In the genomic region with DNA sequence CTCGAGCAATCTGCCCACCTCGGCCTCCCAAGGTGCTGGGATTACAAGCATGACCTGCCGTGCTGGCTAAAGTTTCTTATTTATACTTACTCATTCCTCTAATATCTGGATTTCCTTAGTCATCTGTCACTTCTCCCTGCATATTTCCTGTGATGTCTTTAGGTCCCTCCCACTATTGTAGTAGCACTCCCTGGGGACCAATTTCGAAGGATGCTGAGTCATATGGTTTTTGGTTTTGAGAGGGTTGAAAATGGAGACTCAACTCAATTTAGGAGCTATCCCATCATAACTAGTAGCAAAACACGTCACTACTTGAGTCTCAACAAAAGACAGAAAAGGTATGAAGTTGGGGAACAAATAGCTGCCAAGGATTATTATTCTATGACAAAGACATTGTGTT, we compare ENCODE assay signal across 11 cellular contexts. TPM values are rescaled to one million over a fixed set of nuclear protein-coding genes. Genes with fewer than 3 reads are reported as not detected.
A peak's percentile ranks its signal among the peaks of the same experiment; 100 is the strongest.
DNase-seq lines count a peak whose midpoint lies in the region; ATAC-seq and TF ChIP-seq lines count a peak whose summit lies in the region.
"Had no signal": no experiment of that assay in that cellular context is flagged by ENCODE, and none has a peak within 500 bp of the region (broad histone marks: within the 10 kb centered on the region; RNA-seq: fewer than 3 reads in every experiment).

No MANE protein-coding gene starts in this region.

- H3K9ac ChIP-seq in GM23248, result no peak overlapping the region
- H3K9ac ChIP-seq in fibroblast of lung (ENCODE audit: insufficient read depth, low read length), result no peak overlapping the region

- no peaks in the 10 kb centered on the region for H3K9me2 ChIP-seq in GM23248 (ENCODE audit: insufficient read depth)

- H3F3A ChIP-seq in GM23248 (ENCODE audit: insufficient read depth), result peaks cover 31% of the 10 kb centered on the region

- in situ Hi-C loops in GM23248 (cut with MboI) (no loop called here), SK-MEL-5 (cut with HindIII; ENCODE audit: low pct_unique_long_range_greater_than_20kb, low sequenced_read_pairs) (no loop called here)

- peak overlapping the region; percentile 66 for H3K27ac ChIP-seq in GM23248
- no peak overlapping the region for H3K27ac ChIP-seq in fibroblast of lung (ENCODE audit: insufficient read depth, low read length)

- intact Hi-C loops in posterior vena cava (cut with DNase I), result no loop called here

- H3K36me3 ChIP-seq in GM23248 (ENCODE audit: low read depth), result peaks cover 10% of the 10 kb centered on the region; the same call in 1 of the 2 replicates
- H3K36me3 ChIP-seq in fibroblast of lung (ENCODE audit: control insufficient read depth, insufficient read depth, low read length), result peaks cover 2% of the 10 kb centered on the region

- H3K79me2 ChIP-seq in GM23248 (ENCODE audit: insufficient read depth) (no peaks in the 10 kb centered on the region), fibroblast of lung (ENCODE audit: control insufficient read depth, insufficient read depth, low read length) (no peaks in the 10 kb centered on the region)

- H3K9me3 ChIP-seq in GM23248 (ENCODE audit: low read depth) (no peaks in the 10 kb centered on the region), fibroblast of lung (ENCODE audit: control insufficient read depth, insufficient read depth, low read depth, low read length) (no peaks in the 10 kb centered on the region)

- ATAC-seq in HG03354 (IDR thresholded peaks at IDR 0.05; ENCODE audit: poor library complexity, severe bottlenecking, unreplicated experiment), result no peak
- ATAC-seq: Panc1 had no signal

- 41 to 42% methylated on average over 5 of the region's 5 CpGs for WGBS in GM23248 (ENCODE audit: low coverage in 1 of 2, low lambda C conversion rate in 2 of 2, missing lambda C conversion rate in 2 of 2), 2 experiments

- peak overlapping the region; percentile 37 for H3K4me2 ChIP-seq in GM23248 (ENCODE audit: unreplicated experiment)
- H3K4me2 ChIP-seq in fibroblast of lung (ENCODE audit: extremely low read depth, insufficient read depth, low read length), result no peak overlapping the region

- H3K4me1 ChIP-seq in GM23248 (ENCODE audit: insufficient read depth) (peaks cover 15% of the 10 kb centered on the region), fibroblast of lung (ENCODE audit: control insufficient read depth, extremely low read depth, insufficient read depth, low read length) (no peaks in the 10 kb centered on the region)

- H4K20me1 ChIP-seq in GM23248 (ENCODE audit: insufficient read depth) (no peaks in the 10 kb centered on the region), fibroblast of lung (ENCODE audit: control insufficient read depth, extremely low read depth, insufficient read depth, low read length) (no peaks in the 10 kb centered on the region)

- DNase-seq in AG20443 (ENCODE audit: low spot score) (peak; percentile 49), GM23248 (peak; percentile 94), SK-MEL-5 (ENCODE audit: low read depth, low spot score) (peak; percentile 52), fibroblast of lung (ENCODE audit: low read depth in 2 of 2) (peak; percentile 52 to 78), SHP77 treated with DMSO at 0.1 percent for 48 hours (lab: John Stamatoyannopoulos, UW) (no peak), NCI-H526 (lab: John Stamatoyannopoulos, UW) (no peak), posterior vena cava (ENCODE audit: low spot score) (no peak)
- DNase-seq: DMS79, Karpas-422 had no signal

- no peaks in the 10 kb centered on the region for H3K27me3 ChIP-seq in GM23248 (replicated peaks; ENCODE audit: insufficient read depth)
- no peaks in the 10 kb centered on the region for H3K27me3 ChIP-seq in fibroblast of lung (ENCODE audit: control insufficient read depth, insufficient read depth, low read length)

- H3K4me3 ChIP-seq in GM23248, result no peak overlapping the region
- H3K4me3 ChIP-seq in fibroblast of lung (replicated peaks in 1 of 4; ENCODE audit: control extremely low read depth in 1 of 4, insufficient read depth in 1 of 4, low read depth in 3 of 4, low read length in 4 of 4), result no peak overlapping the region

- no peak for TF ChIP-seq CTCF in fibroblast of lung (conservative IDR thresholded peaks at IDR 0.05 in 1 of 2, IDR thresholded peaks at IDR 0.05 in 1 of 2; ENCODE audit: low read depth in 1 of 2, low read length in 2 of 2)

- H2AFZ ChIP-seq in GM23248, result no peak overlapping the region
- H2AFZ ChIP-seq in fibroblast of lung (ENCODE audit: low read length), result no peak overlapping the region

RNA-seq across cellular contexts. Expression of a gene that starts 20.2 kb away (rescaled TPM):
- total RNA-seq in GM23248 (2014; rRNA removed; shearing (Covaris generic)), result 11.1 and 13.6 TPM in 2 replicates
- polyA plus RNA-seq in GM23248 (2016; fragmentation: Nextera tagmentation; extraction: Ambion mirVana), result 27.9 and 28.3 TPM in 2 replicates
- 45.5 and 58.2 TPM in 2 replicates for total RNA-seq in SK-MEL-5 (2014; rRNA removed; shearing (Covaris generic))
- polyA plus RNA-seq in SK-MEL-5 (2015; cell fraction: cytosol; rRNA removed), result 34.1 and 34.8 TPM in 2 replicates
- 9.8 and 10.9 TPM in 2 replicates for polyA plus RNA-seq in SK-MEL-5 (2015; cell fraction: nucleus; rRNA removed)
- 6.3 and 7.4 TPM in 2 replicates for total RNA-seq in fibroblast of lung
- polyA plus RNA-seq in fibroblast of lung, result 11.3 and 12.4 TPM in 2 replicates
- 12.0 and 13.1 TPM in 2 replicates for polyA plus RNA-seq in fibroblast of lung (2012)
- polyA minus RNA-seq in fibroblast of lung (ENCODE audit: low replicate concordance), result 1.8 and 2.7 TPM in 2 replicates
- 10 to 100 TPM; 14.3 to 24.2 TPM for total RNA-seq in posterior vena cava

Comparison
In these comparisons a context has a peak if more than half of its experiments do, and no peak if none do; other contexts are left out.
1. DNase-seq: peak in AG20443 (single experiment), GM23248 (single experiment), SK-MEL-5 (single experiment) and fibroblast of lung (2 of 2); none in SHP77 treated with DMSO at 0.1 percent for 48 hours (single experiment), NCI-H526 (0 of 2) and posterior vena cava (single experiment).